9 cellular contexts compared by ENCODE assay signal in genomic region chr1:29513357-29513756, GRCh38.
DNase-seq lines count a peak whose midpoint lies in the region; ATAC-seq, FAIRE-seq and TF ChIP-seq lines count a peak whose summit lies in the region.
"Had no signal": no experiment of that assay in that cellular context is flagged by ENCODE, and none has a peak within 500 bp of the region (broad histone marks: within the 10 kb centered on the region; RNA-seq: fewer than 3 reads in every experiment).

No MANE protein-coding gene starts in this region.

- H3K9me3 ChIP-seq in SU-DHL-6 (ENCODE audit: insufficient read depth, low read length) (no peaks in the 10 kb centered on the region), small intestine (ENCODE audit: control insufficient read depth, low read depth) (no peaks in the 10 kb centered on the region)

- 53 to 67% (median 59%) methylated on average over 5 of the region's 5 CpGs for WGBS in small intestine, 3 donors

- H3K9me2 ChIP-seq in SU-DHL-6 (replicated peaks; ENCODE audit: insufficient read depth, low read length): no peaks in the 10 kb centered on the region

- no peak overlapping the region for H3K4me3 Mint-ChIP-seq in T-helper 2 cell treated with Interferon-gamma antibody and Interleukin-4, amounts not matched to agents 5 μg/mL and 100 μg/mL, for 36 hours
- H3K4me3 Mint-ChIP-seq: activated T-cell treated with anti-CD3 and anti-CD28 coated beads, Interleukin-2, amount 50 U/mL, for 72 hours had no signal

- no peaks in the 10 kb centered on the region for H3K36me3 Mint-ChIP-seq in T-helper 2 cell treated with Interferon-gamma antibody and Interleukin-4, amounts not matched to agents 5 μg/mL and 100 μg/mL, for 36 hours (ENCODE audit: low read depth)

- H3K27ac ChIP-seq in SU-DHL-6 (ENCODE audit: low read depth, low read length) (no peak overlapping the region), small intestine (ENCODE audit: low read depth in 1 of 2, low read length in 1 of 2) (no peak overlapping the region)

- H3K9me3 Mint-ChIP-seq in T-helper 2 cell treated with Interferon-gamma antibody and Interleukin-4, amounts not matched to agents 5 μg/mL and 100 μg/mL, for 36 hours: no peaks in the 10 kb centered on the region

- H3K4me1 Mint-ChIP-seq in T-helper 2 cell treated with Interferon-gamma antibody and Interleukin-4, amounts not matched to agents 5 μg/mL and 100 μg/mL, for 36 hours (ENCODE audit: low read depth): peaks cover 2% of the 10 kb centered on the region

- H3K9ac ChIP-seq in SU-DHL-6 (ENCODE audit: low read length): no peak overlapping the region

- H3K27ac Mint-ChIP-seq in T-helper 2 cell treated with Interferon-gamma antibody and Interleukin-4, amounts not matched to agents 5 μg/mL and 100 μg/mL, for 36 hours: no peak overlapping the region
- H3K27ac Mint-ChIP-seq: activated T-cell treated with anti-CD3 and anti-CD28 coated beads, Interleukin-2, amount 50 U/mL, for 72 hours had no signal

- peaks cover 10% of the 10 kb centered on the region for H3K27me3 Mint-ChIP-seq in T-helper 2 cell treated with Interferon-gamma antibody and Interleukin-4, amounts not matched to agents 5 μg/mL and 100 μg/mL, for 36 hours (ENCODE audit: low read depth)

- no peaks in the 10 kb centered on the region for H3K79me2 ChIP-seq in SU-DHL-6 (ENCODE audit: insufficient read depth, low read length)

- H3F3A ChIP-seq in SU-DHL-6 (ENCODE audit: insufficient read depth): no peaks in the 10 kb centered on the region

- H3K27me3 ChIP-seq in SU-DHL-6 (ENCODE audit: low read length): no peaks in the 10 kb centered on the region
- H3K27me3 ChIP-seq in small intestine (ENCODE audit: control insufficient read depth in 2 of 2, insufficient read depth in 2 of 2, low read length in 2 of 2): peaks cover 0 to 2% of the 10 kb centered on the region in 2 donors

- no peak for FAIRE-seq in small intestine (lab: Jason Lieb, UNC)

- ATAC-seq in Right ventricle myocardium superior (ENCODE audit: poor library complexity) (peak; percentile 88), HG03039 (IDR thresholded peaks at IDR 0.05; ENCODE audit: unreplicated experiment) (no peak)
- ATAC-seq: activated T-cell treated with anti-CD3 and anti-CD28 coated beads, Interleukin-2, amount 50 U/mL, for 72 hours had no signal

- TF ChIP-seq CTCF in LNCAP (IDR thresholded peaks at IDR 0.05) (peak; percentile 67), SU-DHL-6 (IDR thresholded peaks at IDR 0.05; ENCODE audit: insufficient read depth, low read length, poor library complexity, severe bottlenecking) (peak; percentile 12)

- H3K4me3 ChIP-seq in SU-DHL-6 (ENCODE audit: insufficient read depth, low read length, poor library complexity, severe bottlenecking): no peak overlapping the region
- no peak overlapping the region for H3K4me3 ChIP-seq in small intestine (ENCODE audit: low read depth in 1 of 2, low read length in 2 of 2)

- no peaks in the 10 kb centered on the region for H3K4me1 ChIP-seq in small intestine (ENCODE audit: control insufficient read depth in 2 of 2, insufficient read depth in 1 of 2, low read depth in 1 of 2, low read length in 1 of 2)

- no peak overlapping the region for H3K4me2 ChIP-seq in SU-DHL-6 (ENCODE audit: low read depth, low read length, poor library complexity, severe bottlenecking)

- H2AFZ ChIP-seq in SU-DHL-6 (ENCODE audit: low read depth, low read length, severe bottlenecking): no peak overlapping the region

- intact Hi-C loops in Right ventricle myocardium superior (cut with DNase I): loop anchor here (10.0 kb wide), 2 partner anchors 601 to 1191 kb away; no protein-coding TSS in a partner anchor

- DNase-seq in SIG-M5 treated with dmso at 0.1 percent for 504 hours (lab: John Stamatoyannopoulos, UW; ENCODE audit: unreplicated experiment) (peak; percentile 19), SIG-M5 (lab: John Stamatoyannopoulos, UW) (no peak), Right ventricle myocardium superior (no peak), small intestine (peak; percentile 4)
- DNase-seq in T-helper 2 cell treated with Interferon-gamma antibody and Interleukin-4, amounts not matched to agents 5 μg/mL and 100 μg/mL, for 36 hours (ENCODE audit: low spot score): no peak

- no peaks in the 10 kb centered on the region for H4K20me1 ChIP-seq in SU-DHL-6 (ENCODE audit: low read depth, low read length)

- H3K36me3 ChIP-seq in SU-DHL-6 (ENCODE audit: low read length) (no peaks in the 10 kb centered on the region), small intestine (ENCODE audit: control insufficient read depth in 2 of 2, insufficient read depth in 2 of 2, low read length in 2 of 2) (no peaks in the 10 kb centered on the region)

Comparison
In these comparisons a context has a peak if more than half of its experiments do, and no peak if none do; other contexts are left out.
1. DNase-seq: peak in SIG-M5 treated with dmso at 0.1 percent for 504 hours (single experiment) and small intestine (single experiment); none in SIG-M5 (single experiment), Right ventricle myocardium superior (single experiment) and T-helper 2 cell treated with Interferon-gamma antibody and Interleukin-4, amounts not matched to agents 5 μg/mL and 100 μg/mL, for 36 hours (single experiment).